Comparison of ENCODE assay signal across 8 cellular contexts in the genomic region with DNA sequence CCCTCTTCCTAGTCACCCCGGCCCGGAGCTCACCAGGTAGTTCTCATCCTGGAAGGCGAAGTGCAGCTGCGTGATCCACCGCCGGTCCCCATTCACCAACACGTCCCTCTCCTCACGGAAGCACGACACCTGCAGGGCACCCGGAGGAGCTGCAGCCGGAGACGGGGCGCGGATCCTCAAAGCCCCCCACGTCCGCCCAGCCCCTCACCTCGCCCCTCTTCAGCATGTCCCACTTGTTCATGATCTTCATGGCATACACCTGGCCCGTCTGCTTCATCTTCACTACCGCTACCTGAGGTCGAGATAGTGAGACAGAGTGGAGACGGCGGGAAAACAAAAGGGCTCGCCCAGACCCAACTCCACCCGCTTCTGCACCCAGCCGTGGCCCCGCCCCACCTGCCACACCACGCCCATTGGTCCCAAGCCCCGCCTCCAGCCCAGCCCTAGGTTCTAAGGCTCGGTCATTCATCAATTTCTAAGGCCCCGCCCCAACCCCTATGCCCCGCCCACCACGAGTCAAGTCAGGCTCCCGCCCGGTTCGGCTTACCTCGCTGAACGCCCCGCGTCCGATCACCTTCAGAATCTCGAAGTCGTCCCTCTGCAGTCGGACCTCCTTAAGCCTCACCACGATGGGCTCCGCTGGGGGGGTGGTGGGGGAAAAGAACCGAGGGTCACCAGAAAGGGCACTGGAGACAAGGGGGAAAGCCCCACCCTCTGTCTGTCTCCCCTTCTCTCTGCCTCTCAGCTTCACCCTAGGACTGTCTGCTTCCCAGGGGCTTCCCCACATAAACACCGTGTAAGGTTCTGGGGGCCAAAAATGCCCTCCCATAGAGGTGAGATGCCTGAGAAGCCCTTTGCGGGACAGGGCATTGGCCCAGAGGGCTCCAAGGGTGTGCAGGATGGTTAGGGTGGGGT. TPM values are rescaled to one million over a fixed set of nuclear protein-coding genes. Genes with fewer than 3 reads are reported as not detected.
DNase-seq lines count a peak whose midpoint lies in the region; ATAC-seq and TF ChIP-seq lines count a peak whose summit lies in the region.

No MANE protein-coding gene starts in this region.

- peak; percentile 97 for DNase-seq in GM13976 (ENCODE audit: low spot score)
- peak; percentile 75 for DNase-seq in NCI-H226
- DNase-seq in activated CD4-positive, alpha-beta memory T cell treated with anti-CD3 and anti-CD28 coated beads for 36 hours = peak; percentile 96
- peak; percentile 76 for DNase-seq in effector CD8-positive, alpha-beta T cell (lab: John Stamatoyannopoulos, UW)
- peak; percentile 84 to 88 for DNase-seq in stimulated activated CD8-positive, alpha-beta memory T cell treated with anti-CD3 and anti-CD28 coated beads, Interleukin-7, amount 100 ng/mL, for 48 hours (ENCODE audit: extremely low read depth in 1 of 2, low read depth in 1 of 2)
- DNase-seq in NK-92 (lab: John Stamatoyannopoulos, UW; ENCODE audit: unreplicated experiment) = no peak

- H3K36me3 Mint-ChIP-seq in activated CD4-positive, alpha-beta memory T cell treated with anti-CD3 and anti-CD28 coated beads for 36 hours = peaks cover 13% of the 10 kb centered on the region

- TF ChIP-seq CTCF in GM13976 (IDR thresholded peaks at IDR 0.05; ENCODE audit: borderline replicate concordance, control extremely low read depth, extremely low read depth, insufficient read depth, missing control alignments) = peak; percentile 64

- ATAC-seq in HG02973 (IDR thresholded peaks at IDR 0.05; ENCODE audit: unreplicated experiment) = peak; percentile 64

- peak overlapping the region; percentile 67 for H3K4me3 Mint-ChIP-seq in activated CD4-positive, alpha-beta memory T cell treated with anti-CD3 and anti-CD28 coated beads for 36 hours

- peaks cover 9 to 10% of the 10 kb centered on the region in 2 donors for H3K36me3 ChIP-seq in mucosa of rectum (ENCODE audit: control insufficient read depth in 2 of 2, insufficient read depth in 2 of 2, low read length in 2 of 2)

- in situ Hi-C loops in GM13976 (cut with MboI; ENCODE audit: low sequenced_read_pairs, unreplicated experiment) = no loop called here

- no peak overlapping the region for H3K27ac Mint-ChIP-seq in activated CD4-positive, alpha-beta memory T cell treated with anti-CD3 and anti-CD28 coated beads for 36 hours

- no peaks in the 10 kb centered on the region for H3K9me3 Mint-ChIP-seq in activated CD4-positive, alpha-beta memory T cell treated with anti-CD3 and anti-CD28 coated beads for 36 hours

- peaks cover 15% of the 10 kb centered on the region for H3K4me1 Mint-ChIP-seq in activated CD4-positive, alpha-beta memory T cell treated with anti-CD3 and anti-CD28 coated beads for 36 hours (ENCODE audit: low read depth)

- H3K4me3 ChIP-seq in mucosa of rectum (ENCODE audit: low read length in 2 of 2) = peak overlapping the region; percentile 59 to 61

- peaks cover 17 to 22% of the 10 kb centered on the region in 2 donors for H3K4me1 ChIP-seq in mucosa of rectum (ENCODE audit: control insufficient read depth in 2 of 2, insufficient read depth in 2 of 2, low read length in 2 of 2)

- H3K27me3 Mint-ChIP-seq in activated CD4-positive, alpha-beta memory T cell treated with anti-CD3 and anti-CD28 coated beads for 36 hours = peaks cover 15% of the 10 kb centered on the region

- no peaks in the 10 kb centered on the region for H3K9me3 ChIP-seq in mucosa of rectum (ENCODE audit: control insufficient read depth in 2 of 2, low read length in 2 of 2)

- intact Hi-C loops in activated CD4-positive, alpha-beta memory T cell treated with anti-CD3 and anti-CD28 coated beads for 36 hours (cut with micrococcal nuclease) = loop anchor here (1.0 kb wide), 2 partner anchors 9 to 14 kb away; no protein-coding TSS in a partner anchor

- H3K27ac ChIP-seq in mucosa of rectum (ENCODE audit: low read depth in 2 of 2, low read length in 2 of 2) = peak overlapping the region in 1 of 2 donors; percentile 58

- no peaks in the 10 kb centered on the region for H3K27me3 ChIP-seq in mucosa of rectum (ENCODE audit: control insufficient read depth in 2 of 2, insufficient read depth in 2 of 2, low read length in 2 of 2)

- POLR2A ChIA-PET in activated CD4-positive, alpha-beta memory T cell treated with anti-CD3 and anti-CD28 coated beads for 36 hours (lab: Charles Lee) = interaction anchor here (0.5 to 2.1 kb wide), 3 partner anchors 10 to 123 kb away, joined by 3 to 10 read pairs (median 3); partner anchors contain the start of genes DMWD, MYPOP and SIX5

- CTCF ChIA-PET in activated CD4-positive, alpha-beta memory T cell treated with anti-CD3 and anti-CD28 coated beads for 36 hours (lab: Charles Lee) = interaction anchor here (0.7 to 1.4 kb wide), 12 partner anchors 9 to 87 kb away, joined by 3 to 34 read pairs (median 4); partner anchors contain the start of genes QPCTL, SIX5 and SYMPK

- H3K9ac ChIP-seq in mucosa of rectum (ENCODE audit: low read depth in 1 of 2, low read length in 2 of 2) = peak overlapping the region in 1 of 2 donors; percentile 44

RNA-seq across cellular contexts. Expression of gene DMPK, which starts 2.8 kb away (rescaled TPM):
- 10 to 100 TPM; 10.7 to 11.0 TPM for total RNA-seq in activated CD4-positive, alpha-beta memory T cell treated with anti-CD3 and anti-CD28 coated beads for 36 hours

RNA-seq across cellular contexts. Expression of gene SIX5, which starts 10.4 kb away (rescaled TPM):
- total RNA-seq in activated CD4-positive, alpha-beta memory T cell treated with anti-CD3 and anti-CD28 coated beads for 36 hours = 1 to 10 TPM; 2.3 to 2.4 TPM

RNA-seq across cellular contexts. Expression of gene DMWD, which starts 13.2 kb away (rescaled TPM):
- 10 to 100 TPM; 43.1 to 45.8 TPM for total RNA-seq in activated CD4-positive, alpha-beta memory T cell treated with anti-CD3 and anti-CD28 coated beads for 36 hours

RNA-seq across cellular contexts. Expression of gene RSPH6A, which starts 35.6 kb away (rescaled TPM):
- total RNA-seq in activated CD4-positive, alpha-beta memory T cell treated with anti-CD3 and anti-CD28 coated beads for 36 hours = under 1 TPM; 0.12 to 0.19 TPM

RNA-seq across cellular contexts. Expression of gene MEIOSIN, which starts 46.2 kb away (rescaled TPM):
- total RNA-seq in activated CD4-positive, alpha-beta memory T cell treated with anti-CD3 and anti-CD28 coated beads for 36 hours = not detected
